ENCODE assay signal across 8 cellular contexts in genomic region chr17:72976971-72977767, GRCh38.
DNase-seq lines count a peak whose midpoint lies in the region; ATAC-seq and FAIRE-seq lines count a peak whose summit lies in the region.

No MANE protein-coding gene starts in this region.

- peaks cover 3 to 13% of the 10 kb centered on the region in 2 experiments for H3K4me1 ChIP-seq in trophoblast cell (ENCODE audit: control insufficient read depth in 1 of 2, insufficient read depth in 2 of 2, low read length in 2 of 2)

- no peaks in the 10 kb centered on the region for H3K36me3 ChIP-seq in trophoblast cell (ENCODE audit: control insufficient read depth in 1 of 2, insufficient read depth in 2 of 2, low read length in 2 of 2)

- DNase-seq in SHP77 treated with DMSO at 0.1 percent for 48 hours (lab: John Stamatoyannopoulos, UW) (peak; percentile 59), frontal cortex (ENCODE audit: low spot score in 2 of 2) (peak; percentile 22 to 45), trophoblast cell (peak; percentile 27 to 40), DMS53 treated with DMSO at 0.1 percent for 48 hours (lab: John Stamatoyannopoulos, UW; ENCODE audit: unreplicated experiment) (no peak)

- no peak overlapping the region for H3K27ac ChIP-seq in trophoblast cell (ENCODE audit: low read depth, low read length)

- no peak for FAIRE-seq in frontal cortex (lab: Jason Lieb, UNC)

- H3K4me3 ChIP-seq in trophoblast cell (ENCODE audit: low read depth, low read length) = no peak overlapping the region

- no peak overlapping the region for H3K4ac ChIP-seq in trophoblast cell (ENCODE audit: low read depth, low read length)

- H4K91ac ChIP-seq in trophoblast cell (ENCODE audit: low read depth, low read length) = no peak overlapping the region

- H2AFZ ChIP-seq in trophoblast cell (ENCODE audit: insufficient read depth, low read length, poor library complexity) = no peak overlapping the region

- no peaks in the 10 kb centered on the region for H3K27me3 ChIP-seq in trophoblast cell (ENCODE audit: insufficient read depth, low read length)

- H3K9me3 ChIP-seq in trophoblast cell (ENCODE audit: insufficient read depth, low read depth, low read length) = no peaks in the 10 kb centered on the region

- no peak overlapping the region for H3K14ac ChIP-seq in trophoblast cell (ENCODE audit: low read length)

- no peak overlapping the region for H3K18ac ChIP-seq in trophoblast cell (ENCODE audit: low read length)

- H3K79me1 ChIP-seq in trophoblast cell (ENCODE audit: low read length) = no peaks in the 10 kb centered on the region

- no peak overlapping the region for H2BK12ac ChIP-seq in trophoblast cell (ENCODE audit: low read length)

- H3K9ac ChIP-seq in trophoblast cell (ENCODE audit: low read length) = no peak overlapping the region

- peak; percentile 68 for ATAC-seq in GM21786 (IDR thresholded peaks at IDR 0.05; ENCODE audit: unreplicated experiment)
- no peak for ATAC-seq in HG03097 (IDR thresholded peaks at IDR 0.05; ENCODE audit: low FRiP score, unreplicated experiment)
- no peak for ATAC-seq in HG02642 (IDR thresholded peaks at IDR 0.05; ENCODE audit: poor library complexity, unreplicated experiment)
- ATAC-seq in HG02588 (IDR thresholded peaks at IDR 0.05; ENCODE audit: unreplicated experiment) = no peak

- no peaks in the 10 kb centered on the region for H3K79me2 ChIP-seq in trophoblast cell (ENCODE audit: control insufficient read depth, insufficient read depth, low read length, poor library complexity)

- no peak overlapping the region for H4K12ac ChIP-seq in trophoblast cell (ENCODE audit: low read depth, low read length)

- no CpG with 5 or more reads among the region's 12 CpGs for WGBS in trophoblast cell (ENCODE audit: extremely low coverage, insufficient coverage, insufficient read length)

- no peak overlapping the region for H2BK5ac ChIP-seq in trophoblast cell (ENCODE audit: low read depth, low read length, poor library complexity)

- H4K8ac ChIP-seq in trophoblast cell (ENCODE audit: low read depth, low read length) = no peak overlapping the region

- no peak overlapping the region for H2AK5ac ChIP-seq in trophoblast cell (ENCODE audit: low read length)

- no peak overlapping the region for H3K23ac ChIP-seq in trophoblast cell (ENCODE audit: low read length)

- no peak overlapping the region for H3K4me2 ChIP-seq in trophoblast cell (ENCODE audit: low read length)

- H2BK120ac ChIP-seq in trophoblast cell (ENCODE audit: insufficient read depth, low read length, poor library complexity) = no peak overlapping the region
